Comparison of ENCODE assay signal across 1 cellular context in the genomic region with DNA sequence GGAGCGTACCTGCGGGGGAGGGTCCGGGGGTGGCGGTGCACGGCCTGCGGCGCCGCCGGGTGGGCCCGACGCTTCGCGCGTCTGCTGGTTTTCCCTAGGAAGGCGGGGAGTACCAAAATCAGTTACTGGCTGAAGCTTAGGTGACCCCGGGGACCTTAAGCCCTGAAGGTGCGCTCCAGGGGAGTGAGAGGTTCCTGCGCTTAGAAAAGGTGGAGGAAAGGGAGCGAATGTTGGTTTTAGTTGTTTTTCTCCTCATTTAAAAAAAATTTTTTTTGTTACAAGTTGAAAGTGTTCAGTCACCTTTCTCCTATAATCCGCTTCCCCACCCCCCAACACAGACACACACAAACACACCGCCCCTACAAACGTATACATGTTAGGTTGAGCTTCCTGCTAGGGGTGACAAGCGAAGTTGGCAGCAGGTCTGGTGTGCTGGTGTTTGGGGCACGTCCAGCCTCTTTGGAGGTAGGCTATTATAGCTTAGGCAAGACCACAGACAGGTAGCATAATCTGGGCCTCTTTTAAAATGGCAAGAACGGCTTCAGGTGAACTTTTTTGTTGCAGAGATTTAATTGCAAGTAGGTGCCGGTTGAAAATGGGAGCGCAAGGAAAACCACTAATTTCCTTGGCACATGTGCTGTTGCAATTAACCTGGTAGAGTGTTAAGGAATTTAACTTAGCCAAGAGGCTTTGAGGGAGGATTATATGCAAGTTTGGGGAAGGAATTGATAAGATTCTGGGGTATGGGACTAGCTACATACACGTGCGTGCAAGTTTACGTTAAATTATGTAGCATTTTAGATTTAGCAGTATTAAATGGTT.
A peak's percentile ranks its signal among the peaks of the same experiment; 100 is the strongest.
TF ChIP-seq lines count a peak whose summit lies in the region.

No MANE protein-coding gene starts in this region.

TF ChIP-seq in HepG2, 621 proteins besides CTCF, POLR2A, EP300 and RAD21 (continued from another document and continues in another):
- TF ChIP-seq, protein P1, sequence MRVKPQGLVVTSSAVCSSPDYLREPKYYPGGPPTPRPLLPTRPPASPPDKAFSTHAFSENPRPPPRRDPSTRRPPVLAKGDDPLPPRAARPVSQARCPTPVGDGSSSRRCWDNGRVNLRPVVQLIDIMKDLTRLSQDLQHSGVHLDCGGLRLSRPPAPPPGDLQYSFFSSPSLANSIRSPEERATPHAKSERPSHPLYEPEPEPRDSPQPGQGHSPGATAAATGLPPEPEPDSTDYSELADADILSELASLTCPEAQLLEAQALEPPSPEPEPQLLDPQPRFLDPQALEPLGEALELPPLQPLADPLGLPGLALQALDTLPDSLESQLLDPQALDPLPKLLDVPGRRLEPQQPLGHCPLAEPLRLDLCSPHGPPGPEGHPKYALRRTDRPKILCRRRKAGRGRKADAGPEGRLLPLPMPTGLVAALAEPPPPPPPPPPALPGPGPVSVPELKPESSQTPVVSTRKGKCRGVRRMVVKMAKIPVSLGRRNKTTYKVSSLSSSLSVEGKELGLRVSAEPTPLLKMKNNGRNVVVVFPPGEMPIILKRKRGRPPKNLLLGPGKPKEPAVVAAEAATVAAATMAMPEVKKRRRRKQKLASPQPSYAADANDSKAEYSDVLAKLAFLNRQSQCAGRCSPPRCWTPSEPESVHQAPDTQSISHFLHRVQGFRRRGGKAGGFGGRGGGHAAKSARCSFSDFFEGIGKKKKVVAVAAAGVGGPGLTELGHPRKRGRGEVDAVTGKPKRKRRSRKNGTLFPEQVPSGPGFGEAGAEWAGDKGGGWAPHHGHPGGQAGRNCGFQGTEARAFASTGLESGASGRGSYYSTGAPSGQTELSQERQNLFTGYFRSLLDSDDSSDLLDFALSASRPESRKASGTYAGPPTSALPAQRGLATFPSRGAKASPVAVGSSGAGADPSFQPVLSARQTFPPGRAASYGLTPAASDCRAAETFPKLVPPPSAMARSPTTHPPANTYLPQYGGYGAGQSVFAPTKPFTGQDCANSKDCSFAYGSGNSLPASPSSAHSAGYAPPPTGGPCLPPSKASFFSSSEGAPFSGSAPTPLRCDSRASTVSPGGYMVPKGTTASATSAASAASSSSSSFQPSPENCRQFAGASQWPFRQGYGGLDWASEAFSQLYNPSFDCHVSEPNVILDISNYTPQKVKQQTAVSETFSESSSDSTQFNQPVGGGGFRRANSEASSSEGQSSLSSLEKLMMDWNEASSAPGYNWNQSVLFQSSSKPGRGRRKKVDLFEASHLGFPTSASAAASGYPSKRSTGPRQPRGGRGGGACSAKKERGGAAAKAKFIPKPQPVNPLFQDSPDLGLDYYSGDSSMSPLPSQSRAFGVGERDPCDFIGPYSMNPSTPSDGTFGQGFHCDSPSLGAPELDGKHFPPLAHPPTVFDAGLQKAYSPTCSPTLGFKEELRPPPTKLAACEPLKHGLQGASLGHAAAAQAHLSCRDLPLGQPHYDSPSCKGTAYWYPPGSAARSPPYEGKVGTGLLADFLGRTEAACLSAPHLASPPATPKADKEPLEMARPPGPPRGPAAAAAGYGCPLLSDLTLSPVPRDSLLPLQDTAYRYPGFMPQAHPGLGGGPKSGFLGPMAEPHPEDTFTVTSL (CRISPR knock-in tag; IDR thresholded peaks at IDR 0.05; ENCODE audit: borderline replicate concordance) = 0 out of 2 replicates have a peak, but pooled peaks have one; percentile 13
- TF ChIP-seq, protein P2, sequence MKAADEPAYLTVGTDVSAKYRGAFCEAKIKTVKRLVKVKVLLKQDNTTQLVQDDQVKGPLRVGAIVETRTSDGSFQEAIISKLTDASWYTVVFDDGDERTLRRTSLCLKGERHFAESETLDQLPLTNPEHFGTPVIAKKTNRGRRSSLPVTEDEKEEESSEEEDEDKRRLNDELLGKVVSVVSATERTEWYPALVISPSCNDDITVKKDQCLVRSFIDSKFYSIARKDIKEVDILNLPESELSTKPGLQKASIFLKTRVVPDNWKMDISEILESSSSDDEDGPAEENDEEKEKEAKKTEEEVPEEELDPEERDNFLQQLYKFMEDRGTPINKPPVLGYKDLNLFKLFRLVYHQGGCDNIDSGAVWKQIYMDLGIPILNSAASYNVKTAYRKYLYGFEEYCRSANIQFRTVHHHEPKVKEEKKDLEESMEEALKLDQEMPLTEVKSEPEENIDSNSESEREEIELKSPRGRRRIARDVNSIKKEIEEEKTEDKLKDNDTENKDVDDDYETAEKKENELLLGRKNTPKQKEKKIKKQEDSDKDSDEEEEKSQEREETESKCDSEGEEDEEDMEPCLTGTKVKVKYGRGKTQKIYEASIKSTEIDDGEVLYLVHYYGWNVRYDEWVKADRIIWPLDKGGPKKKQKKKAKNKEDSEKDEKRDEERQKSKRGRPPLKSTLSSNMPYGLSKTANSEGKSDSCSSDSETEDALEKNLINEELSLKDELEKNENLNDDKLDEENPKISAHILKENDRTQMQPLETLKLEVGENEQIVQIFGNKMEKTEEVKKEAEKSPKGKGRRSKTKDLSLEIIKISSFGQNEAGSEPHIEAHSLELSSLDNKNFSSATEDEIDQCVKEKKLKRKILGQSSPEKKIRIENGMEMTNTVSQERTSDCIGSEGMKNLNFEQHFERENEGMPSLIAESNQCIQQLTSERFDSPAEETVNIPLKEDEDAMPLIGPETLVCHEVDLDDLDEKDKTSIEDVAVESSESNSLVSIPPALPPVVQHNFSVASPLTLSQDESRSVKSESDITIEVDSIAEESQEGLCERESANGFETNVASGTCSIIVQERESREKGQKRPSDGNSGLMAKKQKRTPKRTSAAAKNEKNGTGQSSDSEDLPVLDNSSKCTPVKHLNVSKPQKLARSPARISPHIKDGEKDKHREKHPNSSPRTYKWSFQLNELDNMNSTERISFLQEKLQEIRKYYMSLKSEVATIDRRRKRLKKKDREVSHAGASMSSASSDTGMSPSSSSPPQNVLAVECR (CRISPR knock-in tag; IDR thresholded peaks at IDR 0.05; ENCODE audit: borderline replicate concordance) = peak; percentile 31; the same call in 1 of the 2 replicates
- TF ChIP-seq NRL (CRISPR knock-in tag; IDR thresholded peaks at IDR 0.05; ENCODE audit: borderline replicate concordance) (no peak), ZNF678 (CRISPR knock-in tag; IDR thresholded peaks at IDR 0.05) (no peak), RXRA (CRISPR knock-in tag; IDR thresholded peaks at IDR 0.05) (0 out of 2 replicates have a peak, but pooled peaks have one; percentile 12), ZSCAN30 (CRISPR knock-in tag; IDR thresholded peaks at IDR 0.05) (no peak), FOXK2 (IDR thresholded peaks at IDR 0.05) (0 out of 2 replicates have a peak, but pooled peaks have one; percentile 6), ZNF891 (CRISPR knock-in tag; IDR thresholded peaks at IDR 0.05) (no peak), ZNF317 (CRISPR knock-in tag; IDR thresholded peaks at IDR 0.05) (0 out of 2 replicates have a peak, but pooled peaks have one; percentile 18), MTF1 (CRISPR knock-in tag; IDR thresholded peaks at IDR 0.05) (no peak)
- TF ChIP-seq, protein P3, sequence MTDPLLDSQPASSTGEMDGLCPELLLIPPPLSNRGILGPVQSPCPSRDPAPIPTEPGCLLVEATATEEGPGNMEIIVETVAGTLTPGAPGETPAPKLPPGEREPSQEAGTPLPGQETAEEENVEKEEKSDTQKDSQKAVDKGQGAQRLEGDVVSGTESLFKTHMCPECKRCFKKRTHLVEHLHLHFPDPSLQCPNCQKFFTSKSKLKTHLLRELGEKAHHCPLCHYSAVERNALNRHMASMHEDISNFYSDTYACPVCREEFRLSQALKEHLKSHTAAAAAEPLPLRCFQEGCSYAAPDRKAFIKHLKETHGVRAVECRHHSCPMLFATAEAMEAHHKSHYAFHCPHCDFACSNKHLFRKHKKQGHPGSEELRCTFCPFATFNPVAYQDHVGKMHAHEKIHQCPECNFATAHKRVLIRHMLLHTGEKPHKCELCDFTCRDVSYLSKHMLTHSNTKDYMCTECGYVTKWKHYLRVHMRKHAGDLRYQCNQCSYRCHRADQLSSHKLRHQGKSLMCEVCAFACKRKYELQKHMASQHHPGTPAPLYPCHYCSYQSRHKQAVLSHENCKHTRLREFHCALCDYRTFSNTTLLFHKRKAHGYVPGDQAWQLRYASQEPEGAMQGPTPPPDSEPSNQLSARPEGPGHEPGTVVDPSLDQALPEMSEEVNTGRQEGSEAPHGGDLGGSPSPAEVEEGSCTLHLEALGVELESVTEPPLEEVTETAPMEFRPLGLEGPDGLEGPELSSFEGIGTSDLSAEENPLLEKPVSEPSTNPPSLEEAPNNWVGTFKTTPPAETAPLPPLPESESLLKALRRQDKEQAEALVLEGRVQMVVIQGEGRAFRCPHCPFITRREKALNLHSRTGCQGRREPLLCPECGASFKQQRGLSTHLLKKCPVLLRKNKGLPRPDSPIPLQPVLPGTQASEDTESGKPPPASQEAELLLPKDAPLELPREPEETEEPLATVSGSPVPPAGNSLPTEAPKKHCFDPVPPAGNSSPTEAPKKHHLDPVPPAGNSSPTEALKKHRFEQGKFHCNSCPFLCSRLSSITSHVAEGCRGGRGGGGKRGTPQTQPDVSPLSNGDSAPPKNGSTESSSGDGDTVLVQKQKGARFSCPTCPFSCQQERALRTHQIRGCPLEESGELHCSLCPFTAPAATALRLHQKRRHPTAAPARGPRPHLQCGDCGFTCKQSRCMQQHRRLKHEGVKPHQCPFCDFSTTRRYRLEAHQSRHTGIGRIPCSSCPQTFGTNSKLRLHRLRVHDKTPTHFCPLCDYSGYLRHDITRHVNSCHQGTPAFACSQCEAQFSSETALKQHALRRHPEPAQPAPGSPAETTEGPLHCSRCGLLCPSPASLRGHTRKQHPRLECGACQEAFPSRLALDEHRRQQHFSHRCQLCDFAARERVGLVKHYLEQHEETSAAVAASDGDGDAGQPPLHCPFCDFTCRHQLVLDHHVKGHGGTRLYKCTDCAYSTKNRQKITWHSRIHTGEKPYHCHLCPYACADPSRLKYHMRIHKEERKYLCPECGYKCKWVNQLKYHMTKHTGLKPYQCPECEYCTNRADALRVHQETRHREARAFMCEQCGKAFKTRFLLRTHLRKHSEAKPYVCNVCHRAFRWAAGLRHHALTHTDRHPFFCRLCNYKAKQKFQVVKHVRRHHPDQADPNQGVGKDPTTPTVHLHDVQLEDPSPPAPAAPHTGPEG (CRISPR knock-in tag; IDR thresholded peaks at IDR 0.05) = no peak
- TF ChIP-seq, protein P4, sequence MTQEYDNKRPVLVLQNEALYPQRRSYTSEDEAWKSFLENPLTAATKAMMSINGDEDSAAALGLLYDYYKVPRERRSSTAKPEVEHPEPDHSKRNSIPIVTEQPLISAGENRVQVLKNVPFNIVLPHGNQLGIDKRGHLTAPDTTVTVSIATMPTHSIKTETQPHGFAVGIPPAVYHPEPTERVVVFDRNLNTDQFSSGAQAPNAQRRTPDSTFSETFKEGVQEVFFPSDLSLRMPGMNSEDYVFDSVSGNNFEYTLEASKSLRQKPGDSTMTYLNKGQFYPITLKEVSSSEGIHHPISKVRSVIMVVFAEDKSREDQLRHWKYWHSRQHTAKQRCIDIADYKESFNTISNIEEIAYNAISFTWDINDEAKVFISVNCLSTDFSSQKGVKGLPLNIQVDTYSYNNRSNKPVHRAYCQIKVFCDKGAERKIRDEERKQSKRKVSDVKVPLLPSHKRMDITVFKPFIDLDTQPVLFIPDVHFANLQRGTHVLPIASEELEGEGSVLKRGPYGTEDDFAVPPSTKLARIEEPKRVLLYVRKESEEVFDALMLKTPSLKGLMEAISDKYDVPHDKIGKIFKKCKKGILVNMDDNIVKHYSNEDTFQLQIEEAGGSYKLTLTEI (CRISPR knock-in tag; conservative IDR thresholded peaks at IDR 0.05) = no peak
- TF ChIP-seq, protein P5, sequence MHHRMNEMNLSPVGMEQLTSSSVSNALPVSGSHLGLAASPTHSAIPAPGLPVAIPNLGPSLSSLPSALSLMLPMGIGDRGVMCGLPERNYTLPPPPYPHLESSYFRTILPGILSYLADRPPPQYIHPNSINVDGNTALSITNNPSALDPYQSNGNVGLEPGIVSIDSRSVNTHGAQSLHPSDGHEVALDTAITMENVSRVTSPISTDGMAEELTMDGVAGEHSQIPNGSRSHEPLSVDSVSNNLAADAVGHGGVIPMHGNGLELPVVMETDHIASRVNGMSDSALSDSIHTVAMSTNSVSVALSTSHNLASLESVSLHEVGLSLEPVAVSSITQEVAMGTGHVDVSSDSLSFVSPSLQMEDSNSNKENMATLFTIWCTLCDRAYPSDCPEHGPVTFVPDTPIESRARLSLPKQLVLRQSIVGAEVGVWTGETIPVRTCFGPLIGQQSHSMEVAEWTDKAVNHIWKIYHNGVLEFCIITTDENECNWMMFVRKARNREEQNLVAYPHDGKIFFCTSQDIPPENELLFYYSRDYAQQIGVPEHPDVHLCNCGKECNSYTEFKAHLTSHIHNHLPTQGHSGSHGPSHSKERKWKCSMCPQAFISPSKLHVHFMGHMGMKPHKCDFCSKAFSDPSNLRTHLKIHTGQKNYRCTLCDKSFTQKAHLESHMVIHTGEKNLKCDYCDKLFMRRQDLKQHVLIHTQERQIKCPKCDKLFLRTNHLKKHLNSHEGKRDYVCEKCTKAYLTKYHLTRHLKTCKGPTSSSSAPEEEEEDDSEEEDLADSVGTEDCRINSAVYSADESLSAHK (CRISPR knock-in tag; IDR thresholded peaks at IDR 0.05; ENCODE audit: borderline replicate concordance) = no peak
- TF ChIP-seq, protein P6, sequence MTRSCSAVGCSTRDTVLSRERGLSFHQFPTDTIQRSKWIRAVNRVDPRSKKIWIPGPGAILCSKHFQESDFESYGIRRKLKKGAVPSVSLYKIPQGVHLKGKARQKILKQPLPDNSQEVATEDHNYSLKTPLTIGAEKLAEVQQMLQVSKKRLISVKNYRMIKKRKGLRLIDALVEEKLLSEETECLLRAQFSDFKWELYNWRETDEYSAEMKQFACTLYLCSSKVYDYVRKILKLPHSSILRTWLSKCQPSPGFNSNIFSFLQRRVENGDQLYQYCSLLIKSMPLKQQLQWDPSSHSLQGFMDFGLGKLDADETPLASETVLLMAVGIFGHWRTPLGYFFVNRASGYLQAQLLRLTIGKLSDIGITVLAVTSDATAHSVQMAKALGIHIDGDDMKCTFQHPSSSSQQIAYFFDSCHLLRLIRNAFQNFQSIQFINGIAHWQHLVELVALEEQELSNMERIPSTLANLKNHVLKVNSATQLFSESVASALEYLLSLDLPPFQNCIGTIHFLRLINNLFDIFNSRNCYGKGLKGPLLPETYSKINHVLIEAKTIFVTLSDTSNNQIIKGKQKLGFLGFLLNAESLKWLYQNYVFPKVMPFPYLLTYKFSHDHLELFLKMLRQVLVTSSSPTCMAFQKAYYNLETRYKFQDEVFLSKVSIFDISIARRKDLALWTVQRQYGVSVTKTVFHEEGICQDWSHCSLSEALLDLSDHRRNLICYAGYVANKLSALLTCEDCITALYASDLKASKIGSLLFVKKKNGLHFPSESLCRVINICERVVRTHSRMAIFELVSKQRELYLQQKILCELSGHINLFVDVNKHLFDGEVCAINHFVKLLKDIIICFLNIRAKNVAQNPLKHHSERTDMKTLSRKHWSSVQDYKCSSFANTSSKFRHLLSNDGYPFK (CRISPR knock-in tag; IDR thresholded peaks at IDR 0.05; ENCODE audit: borderline replicate concordance) = 0 out of 2 replicates have a peak, but pooled peaks have one; percentile 22
- TF ChIP-seq, protein P7, sequence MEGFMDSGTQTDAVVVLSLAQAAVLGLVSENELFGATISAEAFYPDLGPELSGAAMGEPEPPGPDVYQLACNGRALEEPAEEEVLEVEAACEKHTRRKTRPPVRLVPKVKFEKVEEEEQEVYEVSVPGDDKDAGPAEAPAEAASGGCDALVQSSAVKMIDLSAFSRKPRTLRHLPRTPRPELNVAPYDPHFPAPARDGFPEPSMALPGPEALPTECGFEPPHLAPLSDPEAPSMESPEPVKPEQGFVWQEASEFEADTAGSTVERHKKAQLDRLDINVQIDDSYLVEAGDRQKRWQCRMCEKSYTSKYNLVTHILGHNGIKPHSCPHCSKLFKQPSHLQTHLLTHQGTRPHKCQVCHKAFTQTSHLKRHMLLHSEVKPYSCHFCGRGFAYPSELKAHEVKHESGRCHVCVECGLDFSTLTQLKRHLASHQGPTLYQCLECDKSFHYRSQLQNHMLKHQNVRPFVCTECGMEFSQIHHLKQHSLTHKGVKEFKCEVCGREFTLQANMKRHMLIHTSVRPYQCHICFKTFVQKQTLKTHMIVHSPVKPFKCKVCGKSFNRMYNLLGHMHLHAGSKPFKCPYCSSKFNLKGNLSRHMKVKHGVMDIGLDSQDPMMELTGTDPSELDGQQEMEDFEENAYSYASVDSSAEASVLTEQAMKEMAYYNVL (CRISPR knock-in tag; IDR thresholded peaks at IDR 0.05; ENCODE audit: borderline replicate concordance) = 0 out of 2 replicates have a peak, but pooled peaks have one; percentile 33
